19 cellular contexts compared by ENCODE assay signal in genomic region chr4:88981993-88982392, GRCh38.
DNase-seq lines count a peak whose midpoint lies in the region; ATAC-seq and TF ChIP-seq lines count a peak whose summit lies in the region.
"Had no signal": no experiment of that assay in that cellular context is flagged by ENCODE, and none has a peak within 500 bp of the region (broad histone marks: within the 10 kb centered on the region; RNA-seq: fewer than 3 reads in every experiment).

No MANE protein-coding gene starts in this region.

- no peaks in the 10 kb centered on the region for H3K4me1 ChIP-seq in neural progenitor cell
- H3K4me1 ChIP-seq: breast epithelium had no signal

- no peaks in the 10 kb centered on the region for H3K36me3 ChIP-seq in neural progenitor cell
- H3K36me3 ChIP-seq: heart left ventricle had no signal

- no peaks in the 10 kb centered on the region for H3K9me3 Mint-ChIP-seq in neural progenitor cell
- H3K9me3 Mint-ChIP-seq: activated CD4-positive, alpha-beta T cell treated with anti-CD3 and anti-CD28 coated beads, Interleukin-2, amount 10 ng/mL, durations not matched to agents 24 days and 14 days; activated T-cell treated with anti-CD3 and anti-CD28 coated beads, Interleukin-2, amount 50 U/mL, for 24 hours had no signal

- no peak overlapping the region for H3K27ac ChIP-seq in neural progenitor cell
- H3K27ac ChIP-seq: breast epithelium, heart left ventricle had no signal

- no peak overlapping the region for H3K9ac ChIP-seq in neural progenitor cell

- H3K9me3 ChIP-seq in neural progenitor cell (ENCODE audit: low read depth), result no peaks in the 10 kb centered on the region
- H3K9me3 ChIP-seq: breast epithelium, heart left ventricle had no signal

- no peak overlapping the region for H3K4me3 Mint-ChIP-seq in neural progenitor cell
- H3K4me3 Mint-ChIP-seq: activated CD4-positive, alpha-beta T cell treated with anti-CD3 and anti-CD28 coated beads, Interleukin-2, amount 10 ng/mL, durations not matched to agents 24 days and 14 days; activated T-cell treated with anti-CD3 and anti-CD28 coated beads, Interleukin-2, amount 50 U/mL, for 24 hours had no signal

- H3K27me3 ChIP-seq in neural progenitor cell, result no peaks in the 10 kb centered on the region
- H3K27me3 ChIP-seq: breast epithelium, dorsolateral prefrontal cortex, heart left ventricle had no signal

- peaks cover under 1% of the 10 kb centered on the region for H3K27me3 Mint-ChIP-seq in neural progenitor cell (ENCODE audit: insufficient read depth, low read depth)
- H3K27me3 Mint-ChIP-seq: activated T-cell treated with anti-CD3 and anti-CD28 coated beads, Interleukin-2, amount 50 U/mL, for 24 hours had no signal

- H3K4me1 Mint-ChIP-seq in neural progenitor cell, result no peaks in the 10 kb centered on the region
- H3K4me1 Mint-ChIP-seq: activated CD4-positive, alpha-beta T cell treated with anti-CD3 and anti-CD28 coated beads, Interleukin-2, amount 10 ng/mL, durations not matched to agents 24 days and 14 days had no signal

- H3K36me3 Mint-ChIP-seq in neural progenitor cell, result no peaks in the 10 kb centered on the region

- no peak overlapping the region for H3K4me2 ChIP-seq in neural progenitor cell

- H4K20me1 ChIP-seq in neural progenitor cell (ENCODE audit: low read depth), result no peaks in the 10 kb centered on the region

- H3K4me3 ChIP-seq in neural progenitor cell, result no peak overlapping the region
- H3K4me3 ChIP-seq: breast epithelium, dorsolateral prefrontal cortex, heart left ventricle had no signal

- H2AFZ ChIP-seq in neural progenitor cell (replicated peaks), result no peak overlapping the region

- H3K27ac Mint-ChIP-seq in neural progenitor cell, result no peak overlapping the region
- H3K27ac Mint-ChIP-seq: activated CD4-positive, alpha-beta T cell treated with anti-CD3 and anti-CD28 coated beads, Interleukin-2, amount 10 ng/mL, durations not matched to agents 24 days and 14 days; activated T-cell treated with anti-CD3 and anti-CD28 coated beads, Interleukin-2, amount 50 U/mL, for 24 hours had no signal

- H3K79me2 ChIP-seq in neural progenitor cell (ENCODE audit: low read depth), result no peaks in the 10 kb centered on the region

- no peak for TF ChIP-seq CTCF in neural progenitor cell (IDR thresholded peaks at IDR 0.05)

- ATAC-seq in GM18858 (IDR thresholded peaks at IDR 0.05; ENCODE audit: unreplicated experiment) (peak; percentile 61), GM19468 (IDR thresholded peaks at IDR 0.05; ENCODE audit: extremely low read depth, unreplicated experiment) (peak; percentile 78), HG02938 (IDR thresholded peaks at IDR 0.05; ENCODE audit: unreplicated experiment) (peak; percentile 90), HG03520 (IDR thresholded peaks at IDR 0.05; ENCODE audit: unreplicated experiment) (peak; percentile 63)
- ATAC-seq: esophagus mucosa, heart left ventricle, sciatic nerve had no signal

- DNase-seq in T-helper 9 cell, result no peak
- no peak for DNase-seq in NCI-H1694 (lab: John Stamatoyannopoulos, UW)
- DNase-seq in neural progenitor cell (ENCODE audit: low spot score), result no peak
- DNase-seq in NCI-H187 treated with DMSO at 0.1 percent for 48 hours (lab: John Stamatoyannopoulos, UW), result no peak
- DNase-seq: activated CD4-positive, alpha-beta T cell treated with anti-CD3 and anti-CD28 coated beads, Interleukin-2, amount 10 ng/mL, durations not matched to agents 24 days and 14 days; activated T-cell treated with anti-CD3 and anti-CD28 coated beads, Interleukin-2, amount 50 U/mL, for 24 hours; dorsolateral prefrontal cortex; EL; heart left ventricle; midbrain; NCI-H1436 treated with DMSO at 0.1 percent for 48 hours; stimulated activated CD4-positive, alpha-beta T cell treated with anti-CD3 and anti-CD28 coated beads, Interleukin-1b, Interleukin-23, amount 100 ng/mL, for 48 hours had no signal

- H3F3A ChIP-seq in neural progenitor cell (ENCODE audit: low read depth), result no peaks in the 10 kb centered on the region
